ENCODE assay signal across 8 cellular contexts in the genomic region with DNA sequence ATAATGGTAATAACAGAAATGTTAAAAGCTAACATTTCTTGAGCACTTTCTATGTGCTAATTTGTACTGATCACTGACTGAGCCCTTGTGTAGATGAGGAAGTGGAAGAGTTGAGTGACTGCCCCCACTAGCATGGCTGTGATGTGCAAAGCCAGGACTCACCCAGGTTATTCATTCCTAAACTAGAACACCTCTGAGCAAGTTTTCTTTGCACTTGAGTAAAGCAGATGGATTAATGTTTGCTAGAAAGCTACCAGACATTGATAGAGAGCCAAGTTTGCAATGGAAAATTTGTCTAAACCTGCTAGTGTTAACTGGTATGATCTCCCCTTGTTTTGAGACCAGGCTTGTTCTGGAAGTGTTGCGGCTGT.
DNase-seq lines count a peak whose midpoint lies in the region; ATAC-seq and TF ChIP-seq lines count a peak whose summit lies in the region.

No MANE protein-coding gene starts in this region.

- no peaks in the 10 kb centered on the region for H3K9me3 Mint-ChIP-seq in activated B cell treated with CpG ODN at 0.5 μM for 24 hours
- peaks cover 7% of the 10 kb centered on the region for H3K9me3 Mint-ChIP-seq in activated T-helper 1 cell treated with anti-CD3 and anti-CD28 coated beads, Interleukin-12 subunit alpha, Interleukin-12 subunit beta, Interleukin-2, Interleukin-4 antibody, amounts not matched to agents 30 ng/mL and 10 ng/mL and 1 ng/mL, durations not matched to agents 14 hours and 24 hours and 36 hours

- no peaks in the 10 kb centered on the region for H3K27me3 Mint-ChIP-seq in activated B cell treated with CpG ODN at 0.5 μM for 24 hours
- no peaks in the 10 kb centered on the region for H3K27me3 Mint-ChIP-seq in activated T-helper 1 cell treated with anti-CD3 and anti-CD28 coated beads, Interleukin-12 subunit alpha, Interleukin-12 subunit beta, Interleukin-2, Interleukin-4 antibody, amounts not matched to agents 30 ng/mL and 10 ng/mL and 1 ng/mL, durations not matched to agents 14 hours and 24 hours and 36 hours (ENCODE audit: insufficient read depth)

- in situ Hi-C loops in ACHN (cut with HindIII; ENCODE audit: low pct_ligation_motif_present, low pct_unique_long_range_greater_than_20kb, low sequenced_read_pairs), result no loop called here

- H3K27ac Mint-ChIP-seq in activated B cell treated with CpG ODN at 0.5 μM for 24 hours, result peak overlapping the region; percentile 13
- no peak overlapping the region for H3K27ac Mint-ChIP-seq in activated T-helper 1 cell treated with anti-CD3 and anti-CD28 coated beads, Interleukin-12 subunit alpha, Interleukin-12 subunit beta, Interleukin-2, Interleukin-4 antibody, amounts not matched to agents 30 ng/mL and 10 ng/mL and 1 ng/mL, durations not matched to agents 14 hours and 24 hours and 36 hours

- DNase-seq in ACHN (peak; percentile 82), activated B cell treated with CpG ODN at 0.5 μM for 24 hours (no peak), LoVo (ENCODE audit: low spot score) (no peak), KG1 (lab: John Stamatoyannopoulos, UW) (no peak)
- no peak for DNase-seq in activated T-helper 1 cell treated with anti-CD3 and anti-CD28 coated beads, Interleukin-12 subunit alpha, Interleukin-12 subunit beta, Interleukin-2, Interleukin-4 antibody, amounts not matched to agents 30 ng/mL and 10 ng/mL and 1 ng/mL, durations not matched to agents 14 hours and 24 hours and 36 hours (ENCODE audit: low spot score)
- DNase-seq in effector CD4-positive, alpha-beta T cell, result no peak

- H3K4me3 Mint-ChIP-seq in activated B cell treated with CpG ODN at 0.5 μM for 24 hours, result no peak overlapping the region
- H3K4me3 Mint-ChIP-seq in activated T-helper 1 cell treated with anti-CD3 and anti-CD28 coated beads, Interleukin-12 subunit alpha, Interleukin-12 subunit beta, Interleukin-2, Interleukin-4 antibody, amounts not matched to agents 30 ng/mL and 10 ng/mL and 1 ng/mL, durations not matched to agents 14 hours and 24 hours and 36 hours, result no peak overlapping the region

- CTCF ChIA-PET in activated B cell treated with CpG ODN at 0.5 μM for 24 hours (lab: Charles Lee), result no interaction called here

- H3K4me1 Mint-ChIP-seq in activated B cell treated with CpG ODN at 0.5 μM for 24 hours, result peaks cover 29% of the 10 kb centered on the region
- H3K4me1 Mint-ChIP-seq in activated T-helper 1 cell treated with anti-CD3 and anti-CD28 coated beads, Interleukin-12 subunit alpha, Interleukin-12 subunit beta, Interleukin-2, Interleukin-4 antibody, amounts not matched to agents 30 ng/mL and 10 ng/mL and 1 ng/mL, durations not matched to agents 14 hours and 24 hours and 36 hours (ENCODE audit: low read depth), result peaks cover 17% of the 10 kb centered on the region

- POLR2A ChIA-PET in activated B cell treated with CpG ODN at 0.5 μM for 24 hours (lab: Charles Lee), result interaction anchor here (0.7 kb wide), 1 partner anchor 98 kb away, joined by 3 read pairs; no protein-coding TSS in a partner anchor

- ATAC-seq in GM19035 (IDR thresholded peaks at IDR 0.05; ENCODE audit: unreplicated experiment) (peak; percentile 55), HG03135 (IDR thresholded peaks at IDR 0.05; ENCODE audit: unreplicated experiment) (peak; percentile 97), activated B cell treated with CpG ODN at 0.5 μM for 24 hours (ENCODE audit: low read depth) (no peak)

- intact Hi-C loops in activated B cell treated with CpG ODN at 0.5 μM for 24 hours (cut with micrococcal nuclease), result loop anchor here (5.0 to 10.0 kb wide), 2 partner anchors 199 to 587 kb away; partner anchors contain the start of gene TMX4
- intact Hi-C loops in activated T-helper 1 cell treated with anti-CD3 and anti-CD28 coated beads, Interleukin-12 subunit alpha, Interleukin-12 subunit beta, Interleukin-2, Interleukin-4 antibody, amounts not matched to agents 30 ng/mL and 10 ng/mL and 1 ng/mL, durations not matched to agents 14 hours and 24 hours and 36 hours (cut with micrococcal nuclease), result no loop called here

- H3K36me3 Mint-ChIP-seq in activated B cell treated with CpG ODN at 0.5 μM for 24 hours (ENCODE audit: low read depth), result no peaks in the 10 kb centered on the region
- no peaks in the 10 kb centered on the region for H3K36me3 Mint-ChIP-seq in activated T-helper 1 cell treated with anti-CD3 and anti-CD28 coated beads, Interleukin-12 subunit alpha, Interleukin-12 subunit beta, Interleukin-2, Interleukin-4 antibody, amounts not matched to agents 30 ng/mL and 10 ng/mL and 1 ng/mL, durations not matched to agents 14 hours and 24 hours and 36 hours (ENCODE audit: low read depth)

- TF ChIP-seq CTCF in activated B cell treated with CpG ODN at 0.5 μM for 24 hours (IDR thresholded peaks at IDR 0.05), result no peak
